In the genomic region with DNA sequence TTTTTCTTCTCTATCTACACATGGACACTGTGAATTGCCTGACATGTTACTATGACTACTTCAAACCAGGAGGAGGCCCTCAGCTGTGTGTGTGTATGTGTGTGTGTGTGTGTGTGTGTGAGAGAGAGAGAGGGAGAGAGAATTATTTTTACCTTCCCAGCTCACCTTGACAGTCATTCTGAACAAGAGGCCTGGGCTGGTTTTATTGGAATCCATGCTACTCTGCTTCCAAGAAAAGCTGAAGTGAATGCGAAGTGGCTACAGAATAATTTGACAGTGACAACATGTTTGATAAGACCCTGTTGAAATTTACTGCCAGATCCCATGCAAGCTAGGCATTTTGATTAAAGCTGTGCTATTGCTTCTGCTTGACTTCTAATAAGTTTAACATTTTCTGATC, we compare ENCODE assay signal across 25 cellular contexts.
DNase-seq lines count a peak whose midpoint lies in the region; ATAC-seq and TF ChIP-seq lines count a peak whose summit lies in the region.
"Had no signal": no experiment of that assay in that cellular context is flagged by ENCODE, and none has a peak within 500 bp of the region (broad histone marks: within the 10 kb centered on the region; RNA-seq: fewer than 3 reads in every experiment).

No MANE protein-coding gene starts in this region.

- no peaks in the 10 kb centered on the region for H3K36me3 ChIP-seq in cardiac muscle cell
- H3K36me3 ChIP-seq in heart left ventricle: no peaks in the 10 kb centered on the region
- H3K36me3 ChIP-seq in neural cell (ENCODE audit: insufficient read depth, low read length): no peaks in the 10 kb centered on the region
- no peaks in the 10 kb centered on the region for H3K36me3 ChIP-seq in mammary epithelial cell (ENCODE audit: insufficient read depth, low read length)
- H3K36me3 ChIP-seq: MG63, SJSA1 had no signal

- CTCF ChIA-PET in mammary epithelial cell (lab: Charles Lee; ENCODE audit: low non-redundant PET): no interaction called here

- intact Hi-C loops in heart left ventricle (cut with DNase I) (no loop called here), mammary epithelial cell (cut with micrococcal nuclease) (no loop called here)

- H3K4me1 ChIP-seq in cardiac muscle cell (ENCODE audit: low read depth) (peaks cover 10% of the 10 kb centered on the region), heart left ventricle (peaks cover 0 to 5% (median 0%) of the 10 kb centered on the region in 12 donors), mammary epithelial cell (ENCODE audit: insufficient read depth, low read length) (no peaks in the 10 kb centered on the region)
- H3K4me1 ChIP-seq: SJSA1 had no signal

- H3K79me2 ChIP-seq in neural cell (replicated peaks; ENCODE audit: insufficient read depth, low read length) (no peaks in the 10 kb centered on the region), mammary epithelial cell (ENCODE audit: insufficient read depth, low read length) (no peaks in the 10 kb centered on the region)

- no peaks in the 10 kb centered on the region for H3K9me2 ChIP-seq in neural cell (ENCODE audit: insufficient read depth, low read length)

- H3K4me3 ChIP-seq in cardiac muscle cell (no peak overlapping the region), heart left ventricle (no peak overlapping the region), neural cell (ENCODE audit: low read length) (no peak overlapping the region), mammary epithelial cell (replicated peaks in 1 of 3; ENCODE audit: insufficient read depth in 1 of 3, low read depth in 2 of 3, low read length in 3 of 3) (no peak overlapping the region)
- H3K4me3 ChIP-seq: MG63, PC-9, SJSA1 had no signal

- no peak for ATAC-seq in heart left ventricle
- ATAC-seq in HG03139 (IDR thresholded peaks at IDR 0.05; ENCODE audit: unreplicated experiment): no peak
- ATAC-seq: Right ventricle myocardium inferior had no signal

- H3K9ac ChIP-seq in neural cell (ENCODE audit: low read length): no peak overlapping the region
- H3K9ac ChIP-seq in mammary epithelial cell (ENCODE audit: insufficient read depth, low read length): no peak overlapping the region

- H3K27me3 ChIP-seq in cardiac muscle cell: no peaks in the 10 kb centered on the region
- H3K27me3 ChIP-seq in heart left ventricle: no peaks in the 10 kb centered on the region
- H3K27me3 ChIP-seq in neural cell (ENCODE audit: insufficient read depth, low read depth, low read length): no peaks in the 10 kb centered on the region
- no peaks in the 10 kb centered on the region for H3K27me3 ChIP-seq in mammary epithelial cell (ENCODE audit: insufficient read depth, low read length)
- H3K27me3 ChIP-seq: MG63, SJSA1 had no signal

- H3K4me2 ChIP-seq in neural cell (ENCODE audit: low read length): no peak overlapping the region
- no peak overlapping the region for H3K4me2 ChIP-seq in mammary epithelial cell (ENCODE audit: insufficient read depth, low read depth, low read length)
- H3K4me2 ChIP-seq: PC-9 had no signal

- TF ChIP-seq CTCF in cardiac muscle cell (IDR thresholded peaks at IDR 0.05; ENCODE audit: low read depth, low read length) (no peak), heart left ventricle (IDR thresholded peaks at IDR 0.05) (no peak), neural cell (IDR thresholded peaks at IDR 0.05; ENCODE audit: poor library complexity, severe bottlenecking) (no peak), mammary epithelial cell (conservative IDR thresholded peaks at IDR 0.05 in 1 of 2, IDR thresholded peaks at IDR 0.05 in 1 of 2; ENCODE audit: extremely low read depth in 1 of 2, insufficient read depth in 1 of 2, low read depth in 1 of 2, low read length in 2 of 2) (no peak)

- H3F3A ChIP-seq in neural cell (ENCODE audit: insufficient read depth, low read length, poor library complexity, severe bottlenecking): no peaks in the 10 kb centered on the region

- H3K27ac ChIP-seq in cardiac muscle cell (peak overlapping the region; percentile 71), heart left ventricle (no peak overlapping the region), neural cell (ENCODE audit: low read length) (no peak overlapping the region), mammary epithelial cell (ENCODE audit: insufficient read depth, low read depth, low read length) (no peak overlapping the region)
- H3K27ac ChIP-seq: PC-9, SJSA1 had no signal

- no peak overlapping the region for H2AFZ ChIP-seq in neural cell (ENCODE audit: low read depth, low read length)
- H2AFZ ChIP-seq in mammary epithelial cell (ENCODE audit: low read depth, low read length): no peak overlapping the region
- H2AFZ ChIP-seq: PC-9 had no signal

- TF ChIP-seq POLR2A in heart left ventricle (IDR thresholded peaks at IDR 0.05): no peak

- TF ChIP-seq EP300 in neural cell (conservative IDR thresholded peaks at IDR 0.05; ENCODE audit: poor library complexity, severe bottlenecking): peak; percentile 50

- dilution Hi-C loops in mammary epithelial cell (cut with HindIII; ENCODE audit: low sequenced_read_pairs): no loop called here

- no TSS peak for BruUV-seq in mammary epithelial cell (replicated peaks; lab: Mats Ljungman, UMichigan)

- peak in 1 of 2 donors; percentile 52 for DNase-seq in cardiac muscle cell (ENCODE audit: low read depth in 1 of 2, low spot score in 1 of 2)
- no peak for DNase-seq in heart left ventricle
- DNase-seq in OCI-M1 (lab: John Stamatoyannopoulos, UW): peak; percentile 10
- no peak for DNase-seq in mammary epithelial cell
- DNase-seq in pons (ENCODE audit: low spot score): no peak
- DNase-seq: CD4-positive, CD25-positive, alpha-beta regulatory T cell; DMS153; GOT3; HCEC 1CT; KG1; MG63; NCI-H1048; NCI-H1436; NCI-H187; NCI-H2081 treated with DMSO at 0.1 percent for 48 hours; NCI-H2171 treated with DMSO at 0.1 percent for 48 hours; NCI-H345; NCI-H510A treated with DMSO at 0.1 percent for 48 hours; NCI-H774; NK-92 treated with Interleukin-12 subunit alpha and Interleukin-12 subunit beta, amount 100 ng/mL, for 24 hours; PC-9 had no signal

- no peaks in the 10 kb centered on the region for H4K20me1 ChIP-seq in neural cell (ENCODE audit: insufficient read depth)
- H4K20me1 ChIP-seq in mammary epithelial cell (ENCODE audit: insufficient read depth, low read length): no peaks in the 10 kb centered on the region

- no peak for TF ChIP-seq RAD21 in neural cell (conservative IDR thresholded peaks at IDR 0.05)

- in situ Hi-C loops in mammary epithelial cell (cut with MboI; ENCODE audit: low sequenced_read_pairs in 2 of 2): no loop called here

- WGBS in heart left ventricle, 4 donors: 31 to 50% (median 39%) methylated on average over 1 of the region's 1 CpG
- WGBS in mammary epithelial cell (ENCODE audit: low coverage, missing lambda C conversion rate): 29% methylated on average over 1 of the region's 1 CpG

- no peaks in the 10 kb centered on the region for H3K9me3 ChIP-seq in cardiac muscle cell (ENCODE audit: low read depth)
- H3K9me3 ChIP-seq in heart left ventricle: no peaks in the 10 kb centered on the region
- H3K9me3 ChIP-seq in neural cell (ENCODE audit: low read length): no peaks in the 10 kb centered on the region
- no peaks in the 10 kb centered on the region for H3K9me3 ChIP-seq in mammary epithelial cell (replicated peaks; ENCODE audit: insufficient read depth, low read length)
- H3K9me3 ChIP-seq: MG63, SJSA1 had no signal

TF ChIP-seq in neural cell, 6 proteins besides CTCF, POLR2A, EP300 and RAD21:
- TF ChIP-seq EZH2 (IDR thresholded peaks at IDR 0.05; ENCODE audit: borderline replicate concordance, insufficient read depth, low read length, poor library complexity, severe bottlenecking) (no peak), POLR2AphosphoS5 (IDR thresholded peaks at IDR 0.05) (no peak), TAF1 (IDR thresholded peaks at IDR 0.05; ENCODE audit: low read depth) (no peak), SMC3 (conservative IDR thresholded peaks at IDR 0.05; ENCODE audit: poor library complexity) (no peak), MXI1 (conservative IDR thresholded peaks at IDR 0.05; ENCODE audit: poor library complexity, severe bottlenecking) (no peak)
- TF ChIP-seq, protein P1, sequence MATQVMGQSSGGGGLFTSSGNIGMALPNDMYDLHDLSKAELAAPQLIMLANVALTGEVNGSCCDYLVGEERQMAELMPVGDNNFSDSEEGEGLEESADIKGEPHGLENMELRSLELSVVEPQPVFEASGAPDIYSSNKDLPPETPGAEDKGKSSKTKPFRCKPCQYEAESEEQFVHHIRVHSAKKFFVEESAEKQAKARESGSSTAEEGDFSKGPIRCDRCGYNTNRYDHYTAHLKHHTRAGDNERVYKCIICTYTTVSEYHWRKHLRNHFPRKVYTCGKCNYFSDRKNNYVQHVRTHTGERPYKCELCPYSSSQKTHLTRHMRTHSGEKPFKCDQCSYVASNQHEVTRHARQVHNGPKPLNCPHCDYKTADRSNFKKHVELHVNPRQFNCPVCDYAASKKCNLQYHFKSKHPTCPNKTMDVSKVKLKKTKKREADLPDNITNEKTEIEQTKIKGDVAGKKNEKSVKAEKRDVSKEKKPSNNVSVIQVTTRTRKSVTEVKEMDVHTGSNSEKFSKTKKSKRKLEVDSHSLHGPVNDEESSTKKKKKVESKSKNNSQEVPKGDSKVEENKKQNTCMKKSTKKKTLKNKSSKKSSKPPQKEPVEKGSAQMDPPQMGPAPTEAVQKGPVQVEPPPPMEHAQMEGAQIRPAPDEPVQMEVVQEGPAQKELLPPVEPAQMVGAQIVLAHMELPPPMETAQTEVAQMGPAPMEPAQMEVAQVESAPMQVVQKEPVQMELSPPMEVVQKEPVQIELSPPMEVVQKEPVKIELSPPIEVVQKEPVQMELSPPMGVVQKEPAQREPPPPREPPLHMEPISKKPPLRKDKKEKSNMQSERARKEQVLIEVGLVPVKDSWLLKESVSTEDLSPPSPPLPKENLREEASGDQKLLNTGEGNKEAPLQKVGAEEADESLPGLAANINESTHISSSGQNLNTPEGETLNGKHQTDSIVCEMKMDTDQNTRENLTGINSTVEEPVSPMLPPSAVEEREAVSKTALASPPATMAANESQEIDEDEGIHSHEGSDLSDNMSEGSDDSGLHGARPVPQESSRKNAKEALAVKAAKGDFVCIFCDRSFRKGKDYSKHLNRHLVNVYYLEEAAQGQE (IDR thresholded peaks at IDR 0.05; ENCODE audit: borderline replicate concordance): no peak
